8 cellular contexts compared by ENCODE assay signal in genomic region chr1:247210386-247211117, GRCh38.
DNase-seq lines count a peak whose midpoint lies in the region; ATAC-seq and TF ChIP-seq lines count a peak whose summit lies in the region.

No MANE protein-coding gene starts in this region.

- TF ChIP-seq CTCF in coronary artery (IDR thresholded peaks at IDR 0.05): no peak

- peaks cover 35% of the 10 kb centered on the region for H4K20me1 ChIP-seq in BLaER1

- H3K4me1 ChIP-seq in BLaER1: peaks cover 23% of the 10 kb centered on the region

- H3K9ac ChIP-seq in BLaER1: peak overlapping the region; percentile 89

- peaks cover 38% of the 10 kb centered on the region for H3K36me3 ChIP-seq in BLaER1

- H3K4me3 ChIP-seq in BLaER1 (peak overlapping the region; percentile 96), coronary artery (peak overlapping the region; percentile 99)

- H3K27ac ChIP-seq in BLaER1 (peak overlapping the region; percentile 91), coronary artery (peak overlapping the region; percentile 80 to 95)

- peaks cover 30% of the 10 kb centered on the region for H3K9me3 ChIP-seq in BLaER1

- ATAC-seq in GM19324 (IDR thresholded peaks at IDR 0.05; ENCODE audit: low FRiP score, unreplicated experiment) (peak; percentile 96), HG03460 (IDR thresholded peaks at IDR 0.05; ENCODE audit: unreplicated experiment) (peak; percentile 84)

- H3K27me3 ChIP-seq in BLaER1: no peaks in the 10 kb centered on the region

- peak overlapping the region; percentile 85 for H3K4me2 ChIP-seq in BLaER1

- DNase-seq in NCI-H524 treated with DMSO at 0.1 percent for 48 hours (lab: John Stamatoyannopoulos, UW): peak; percentile 68
- DNase-seq in activated CD4-positive, alpha-beta T cell treated with anti-CD3 and anti-CD28 coated beads for 48 hours: peak; percentile 98
- DNase-seq in coronary artery (ENCODE audit: low spot score): peak; percentile 98
- DNase-seq in left kidney (ENCODE audit: low read depth, low spot score): peak; percentile 99
- peak; percentile 95 for DNase-seq in stimulated activated CD4-positive, alpha-beta T cell treated with anti-CD3 and anti-CD28 coated beads, Interleukin-1b, Interleukin-23, amount 100 ng/mL, for 48 hours

Comparison
In these comparisons a context has a peak if more than half of its experiments do, and no peak if none do; other contexts are left out.
1. Peak in every context shown above with its lines: DNase-seq, ATAC-seq, H3K4me3 ChIP-seq and H3K27ac ChIP-seq.